9 cellular contexts compared by ENCODE assay signal in the genomic region with DNA sequence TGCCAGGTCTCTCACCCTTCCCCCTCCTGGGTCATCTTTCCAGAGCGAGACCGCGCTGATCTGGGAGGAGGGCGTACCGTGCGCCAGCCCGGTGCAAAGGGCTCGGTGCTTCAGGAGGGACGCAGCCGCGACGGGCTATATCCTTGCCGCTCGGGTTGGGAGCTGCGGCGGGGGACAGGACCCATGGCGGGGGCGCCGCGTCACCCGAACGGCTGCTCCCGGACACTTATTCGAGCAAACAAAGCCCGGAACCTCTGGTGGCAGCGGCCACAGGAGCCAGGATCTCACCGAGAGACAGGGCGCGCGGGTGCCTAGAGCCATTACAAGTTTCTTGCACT. TPM values are rescaled to one million over a fixed set of nuclear protein-coding genes. Genes with fewer than 3 reads are reported as not detected.
DNase-seq lines count a peak whose midpoint lies in the region; ATAC-seq and TF ChIP-seq lines count a peak whose summit lies in the region.
"Had no signal": no experiment of that assay in that cellular context is flagged by ENCODE, and none has a peak within 500 bp of the region (broad histone marks: within the 10 kb centered on the region; RNA-seq: fewer than 3 reads in every experiment).

No MANE protein-coding gene starts in this region.

- no peak for TF ChIP-seq RAD21 in IMR-90 (IDR thresholded peaks at IDR 0.05; ENCODE audit: low read length)

- H3K27me3 ChIP-seq in CD8-positive, alpha-beta memory T cell (ENCODE audit: insufficient read depth, low read length, poor library complexity, severe bottlenecking): peaks cover 17% of the 10 kb centered on the region
- H3K27me3 ChIP-seq in IMR-90 (ENCODE audit: control insufficient read depth, insufficient read depth, low read length) (peaks cover 49% of the 10 kb centered on the region), thoracic aorta (replicated peaks; ENCODE audit: insufficient read depth) (no peaks in the 10 kb centered on the region)

- H3K4me1 Mint-ChIP-seq in CD8-positive, alpha-beta memory T cell: peaks cover 11 to 23% (median 13%) of the 10 kb centered on the region in 3 donors
- H3K4me1 Mint-ChIP-seq in chondrocyte (ENCODE audit: low read depth): peaks cover 31% of the 10 kb centered on the region

- dilution Hi-C loops in IMR-90 (cut with HindIII; ENCODE audit: low sequenced_read_pairs, unreplicated experiment): no loop called here

- H4K8ac ChIP-seq in IMR-90 (ENCODE audit: low read depth in 2 of 2, low read length in 2 of 2): no peak overlapping the region

- H3K9me1 ChIP-seq in IMR-90 (ENCODE audit: insufficient read depth, low read length): no peaks in the 10 kb centered on the region

- no peak overlapping the region for H3K4me3 ChIP-seq in CD8-positive, alpha-beta memory T cell (ENCODE audit: low read length)
- peak overlapping the region; percentile 69; the same call in 1 of the 2 replicates for H3K4me3 ChIP-seq in IMR-90 (ENCODE audit: insufficient read depth, low read depth, low read length)
- H3K4me3 ChIP-seq in thoracic aorta: peak overlapping the region; percentile 78

- H3K36me3 ChIP-seq in CD8-positive, alpha-beta memory T cell (ENCODE audit: insufficient read depth, low read length): no peaks in the 10 kb centered on the region
- no peaks in the 10 kb centered on the region for H3K36me3 ChIP-seq in IMR-90 (ENCODE audit: control insufficient read depth, insufficient read depth, low read length)
- no peaks in the 10 kb centered on the region for H3K36me3 ChIP-seq in thoracic aorta

- H3K18ac ChIP-seq in IMR-90 (ENCODE audit: low read depth, low read length): no peak overlapping the region

- no peak overlapping the region for H4K5ac ChIP-seq in IMR-90 (ENCODE audit: low read depth, low read length)

- H2AK5ac ChIP-seq in IMR-90 (ENCODE audit: low read depth, low read length): no peak overlapping the region

- TF ChIP-seq CTCF in IMR-90 (conservative IDR thresholded peaks at IDR 0.05; ENCODE audit: low read depth, low read length) (no peak), chondrocyte (IDR thresholded peaks at IDR 0.05) (no peak), thoracic aorta (IDR thresholded peaks at IDR 0.05) (no peak)

- no peaks in the 10 kb centered on the region for H3K4me1 ChIP-seq in CD8-positive, alpha-beta memory T cell (ENCODE audit: insufficient read depth, low read length)
- H3K4me1 ChIP-seq in IMR-90 (ENCODE audit: control insufficient read depth, insufficient read depth, low read length) (no peaks in the 10 kb centered on the region; the same call in 1 of the 2 replicates), thoracic aorta (ENCODE audit: control insufficient read depth in 1 of 2, low read depth in 2 of 2) (peaks cover 24 to 44% of the 10 kb centered on the region in 2 donors)

- POLR2A ChIA-PET in CD8-positive, alpha-beta memory T cell (lab: Charles Lee): no interaction called here
- POLR2A ChIA-PET in IMR-90 (lab: Charles Lee; ENCODE audit: unreplicated experiment): no interaction called here

- H3K4ac ChIP-seq in IMR-90 (ENCODE audit: low read depth, low read length): no peak overlapping the region

- H3K9me3 Mint-ChIP-seq in CD8-positive, alpha-beta memory T cell: peaks cover 0 to 6% (median 0%) of the 10 kb centered on the region in 5 donors
- H3K9me3 Mint-ChIP-seq in chondrocyte (ENCODE audit: low read depth): no peaks in the 10 kb centered on the region

- CTCF ChIA-PET in CD8-positive, alpha-beta memory T cell (lab: Charles Lee): no interaction called here
- CTCF ChIA-PET in IMR-90 (lab: Yijun Ruan, JAX): interaction anchor here (0.5 kb wide), 1 partner anchor 23 kb away, joined by 3 read pairs; no protein-coding TSS in a partner anchor

- H3K36me3 Mint-ChIP-seq in CD8-positive, alpha-beta memory T cell: peaks cover 0 to 4% (median 0%) of the 10 kb centered on the region in 3 donors
- H3K36me3 Mint-ChIP-seq in chondrocyte (ENCODE audit: low read depth): no peaks in the 10 kb centered on the region

- H3K9me3 ChIP-seq in CD8-positive, alpha-beta memory T cell (ENCODE audit: low read length): no peaks in the 10 kb centered on the region
- H3K9me3 ChIP-seq in IMR-90 (ENCODE audit: control insufficient read depth, insufficient read depth, low read length): no peaks in the 10 kb centered on the region; the same call in 1 of the 2 replicates
- H3K9me3 ChIP-seq in thoracic aorta: no peaks in the 10 kb centered on the region

- no peak overlapping the region for H2BK120ac ChIP-seq in IMR-90 (ENCODE audit: low read depth, low read length)

- H3K27ac Mint-ChIP-seq in CD8-positive, alpha-beta memory T cell: no peak overlapping the region
- no peak overlapping the region for H3K27ac Mint-ChIP-seq in chondrocyte (ENCODE audit: unreplicated experiment)

- no peak overlapping the region for H2BK20ac ChIP-seq in IMR-90 (ENCODE audit: low read depth, low read length)

- no CpG with 5 or more reads among the region's 30 CpGs for WGBS in IMR-90 (ENCODE audit: extremely low coverage in 2 of 2, insufficient read length in 1 of 2), 2 experiments

- no peak overlapping the region for H2BK5ac ChIP-seq in IMR-90 (ENCODE audit: low read depth, low read length, poor library complexity, severe bottlenecking)

- peaks cover 38 to 76% of the 10 kb centered on the region in 2 donors for H3K27me3 Mint-ChIP-seq in CD8-positive, alpha-beta memory T cell
- peaks cover 8% of the 10 kb centered on the region for H3K27me3 Mint-ChIP-seq in chondrocyte (ENCODE audit: low read depth)

- H3K27ac ChIP-seq in CD8-positive, alpha-beta memory T cell (ENCODE audit: low read depth, low read length): no peak overlapping the region
- no peak overlapping the region for H3K27ac ChIP-seq in IMR-90 (ENCODE audit: insufficient read depth, low read length)
- no peak overlapping the region for H3K27ac ChIP-seq in thoracic aorta
- H3K27ac ChIP-seq: HL-60 had no signal

- H3K9ac ChIP-seq in IMR-90 (ENCODE audit: low read depth, low read length): no peak overlapping the region

- no peak overlapping the region for H3K56ac ChIP-seq in IMR-90 (ENCODE audit: extremely low read depth, insufficient read depth, low read length)

- intact Hi-C loops in IMR-90 (cut with micrococcal nuclease): loop anchor here (5.0 to 10.0 kb wide), 3 partner anchors 301 to 942 kb away; no protein-coding TSS in a partner anchor

- TF ChIP-seq POLR2A in IMR-90 (IDR thresholded peaks at IDR 0.05; ENCODE audit: low read depth, low read length): no peak

- H3K4me3 Mint-ChIP-seq in CD8-positive, alpha-beta memory T cell: peak overlapping the region in 4 of 7 donors; percentile 29 to 86 (median 52)
- peak overlapping the region; percentile 84 for H3K4me3 Mint-ChIP-seq in chondrocyte (ENCODE audit: unreplicated experiment)

- in situ Hi-C loops in IMR-90 (cut with MboI; ENCODE audit: low sequenced_read_pairs): no loop called here

- no peak for DNase-seq in CD8-positive, alpha-beta memory T cell
- DNase-seq in IMR-90: no peak
- DNase-seq in chondrocyte (ENCODE audit: low spot score): no peak
- peak; percentile 20 to 41 for DNase-seq in lung microvascular endothelial cell (ENCODE audit: low read depth in 2 of 2)
- DNase-seq in thoracic aorta (ENCODE audit: low spot score): no peak
- DNase-seq in activated CD8-positive, alpha-beta memory T cell treated with anti-CD3 and anti-CD28 coated beads for 24 hours: no peak

- no peak overlapping the region for H3K14ac ChIP-seq in IMR-90 (replicated peaks; ENCODE audit: low read depth, low read length)

- H3K79me1 ChIP-seq in IMR-90 (ENCODE audit: low read depth in 1 of 2, low read length in 2 of 2): no peaks in the 10 kb centered on the region

- peak overlapping the region; percentile 31; the same call in 1 of the 2 replicates for H3K4me2 ChIP-seq in IMR-90 (ENCODE audit: low read depth, low read length)

- H2AK9ac ChIP-seq in IMR-90 (replicated peaks; ENCODE audit: low read depth, low read length, poor library complexity): no peak overlapping the region

- peak overlapping the region; percentile 78 for H2AFZ ChIP-seq in IMR-90 (replicated peaks; ENCODE audit: low read length, poor library complexity)

- ATAC-seq in IMR-90 (ENCODE audit: low read depth) (no peak; the same call in 1 of the 2 replicates), thoracic aorta (ENCODE audit: insufficient number of reproducible peaks, low FRiP score, low read depth) (no peak), GM19328 (IDR thresholded peaks at IDR 0.05; ENCODE audit: unreplicated experiment) (no peak), GM21786 (IDR thresholded peaks at IDR 0.05; ENCODE audit: unreplicated experiment) (no peak)

- no peaks in the 10 kb centered on the region for H4K20me1 ChIP-seq in IMR-90 (ENCODE audit: insufficient read depth, low read length)

- no TSS peak for BruUV-seq in IMR-90 (replicated peaks; lab: Mats Ljungman, UMichigan)

- no peak overlapping the region for H3K23ac ChIP-seq in IMR-90 (ENCODE audit: low read depth, low read length)

- no peak overlapping the region for H2BK15ac ChIP-seq in IMR-90 (ENCODE audit: low read depth, low read length)

- H4K91ac ChIP-seq in IMR-90 (ENCODE audit: insufficient read depth, low read depth, low read length): no peak overlapping the region

TF ChIP-seq in IMR-90, 13 proteins besides CTCF, POLR2A, EP300 and RAD21 (continues in another document):
- TF ChIP-seq CEBPB (IDR thresholded peaks at IDR 0.05; ENCODE audit: low read depth, low read length) (no peak), FOS (IDR thresholded peaks at IDR 0.05; ENCODE audit: low read depth, low read length) (no peak), NFE2L2 (IDR thresholded peaks at IDR 0.05; ENCODE audit: low read depth, low read length) (no peak), MXI1 (IDR thresholded peaks at IDR 0.05; ENCODE audit: borderline replicate concordance, low read depth, low read length) (no peak), BHLHE40 (IDR thresholded peaks at IDR 0.05; ENCODE audit: low read depth, low read length) (no peak), RCOR1 (IDR thresholded peaks at IDR 0.05; ENCODE audit: insufficient replicate concordance, low read length) (no peak), CHD1 (IDR thresholded peaks at IDR 0.05; ENCODE audit: low read depth, low read length) (no peak)
- TF ChIP-seq, protein P1, sequence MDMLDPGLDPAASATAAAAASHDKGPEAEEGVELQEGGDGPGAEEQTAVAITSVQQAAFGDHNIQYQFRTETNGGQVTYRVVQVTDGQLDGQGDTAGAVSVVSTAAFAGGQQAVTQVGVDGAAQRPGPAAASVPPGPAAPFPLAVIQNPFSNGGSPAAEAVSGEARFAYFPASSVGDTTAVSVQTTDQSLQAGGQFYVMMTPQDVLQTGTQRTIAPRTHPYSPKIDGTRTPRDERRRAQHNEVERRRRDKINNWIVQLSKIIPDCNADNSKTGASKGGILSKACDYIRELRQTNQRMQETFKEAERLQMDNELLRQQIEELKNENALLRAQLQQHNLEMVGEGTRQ (IDR thresholded peaks at IDR 0.05; ENCODE audit: low read depth, low read length): no peak

RNA-seq across cellular contexts. Expression of a gene that starts 1.4 kb away (rescaled TPM):
- not detected for total RNA-seq in CD8-positive, alpha-beta memory T cell
- 0.49 TPM for polyA plus RNA-seq in CD8-positive, alpha-beta memory T cell
- total RNA-seq in IMR-90 (2012; rRNA removed) (0.28 and 0.36 TPM in 2 replicates), chondrocyte (3.5 to 4.9 TPM (median 3.9 TPM) in 3 replicates), lung microvascular endothelial cell (5.0 and 18.8 TPM in 2 replicates), thoracic aorta (10 to 100 TPM in 1 of 2 donors, 1 to 10 TPM in 1; 7.4 to 11.4 TPM)
- polyA plus RNA-seq in IMR-90 (2012; rRNA removed): 0.27 and 0.50 TPM in 2 replicates
- polyA plus RNA-seq in IMR-90 (2012; cell fraction: cytosol; rRNA removed): 0.08 and 0.15 TPM in 2 replicates
- polyA plus RNA-seq in IMR-90 (2012; cell fraction: nucleus; rRNA removed; ENCODE audit: low replicate concordance): 0.62 and 0.85 TPM in 2 replicates

Comparison
In these comparisons a context has a peak if more than half of its experiments do, and no peak if none do; other contexts are left out.
1. DNase-seq: peak in lung microvascular endothelial cell (2 of 2); none in CD8-positive, alpha-beta memory T cell (0 of 5), IMR-90 (single experiment), chondrocyte (single experiment), thoracic aorta (single experiment) and activated CD8-positive, alpha-beta memory T cell treated with anti-CD3 and anti-CD28 coated beads for 24 hours (single experiment).